10 cellular contexts compared by ENCODE assay signal in genomic region chr6:73728548-73729205, GRCh38. TPM values are rescaled to one million over a fixed set of nuclear protein-coding genes. Genes with fewer than 3 reads are reported as not detected.
A peak's percentile ranks its signal among the peaks of the same experiment; 100 is the strongest.
DNase-seq lines count a peak whose midpoint lies in the region; ATAC-seq and TF ChIP-seq lines count a peak whose summit lies in the region.
"Had no signal": no experiment of that assay in that cellular context is flagged by ENCODE, and none has a peak within 500 bp of the region (broad histone marks: within the 10 kb centered on the region; RNA-seq: fewer than 3 reads in every experiment).

No MANE protein-coding gene starts in this region.

- H3K14ac ChIP-seq in IMR-90 (replicated peaks; ENCODE audit: low read depth, low read length): 0 out of 2 replicates have a peak overlapping the region, but pooled peaks have one; percentile 4

- H2BK20ac ChIP-seq in IMR-90 (ENCODE audit: low read depth, low read length): no peak overlapping the region

- WGBS in IMR-90 (ENCODE audit: extremely low coverage in 2 of 2, insufficient read length in 1 of 2), 2 experiments: no CpG with 5 or more reads among the region's 4 CpGs

- H3K4me2 ChIP-seq in IMR-90 (ENCODE audit: low read depth, low read length): no peak overlapping the region

- no peak for TF ChIP-seq RAD21 in IMR-90 (IDR thresholded peaks at IDR 0.05; ENCODE audit: low read length)

- ATAC-seq in GM18909 (IDR thresholded peaks at IDR 0.05; ENCODE audit: poor library complexity, unreplicated experiment): peak; percentile 57
- peak; percentile 60 for ATAC-seq in GM21825 (IDR thresholded peaks at IDR 0.05; ENCODE audit: unreplicated experiment)
- no peak for ATAC-seq in IMR-90 (ENCODE audit: low read depth)

- no peak overlapping the region for H4K91ac ChIP-seq in IMR-90 (ENCODE audit: insufficient read depth, low read depth, low read length)

- no peak overlapping the region for H3K4me3 ChIP-seq in IMR-90 (ENCODE audit: insufficient read depth, low read depth, low read length)
- H3K4me3 ChIP-seq in H7 (ENCODE audit: insufficient read depth, low read depth, low read length): no peak overlapping the region
- H3K4me3 ChIP-seq: colonic mucosa had no signal

- no peak overlapping the region for H2BK5ac ChIP-seq in IMR-90 (ENCODE audit: low read depth, low read length, poor library complexity, severe bottlenecking)

- TF ChIP-seq POLR2A in IMR-90 (IDR thresholded peaks at IDR 0.05; ENCODE audit: low read depth, low read length): no peak

- DNase-seq in IMR-90: no peak
- DNase-seq in myocyte (ENCODE audit: low read depth): peak; percentile 46
- DNase-seq in progenitor cell of endocrine pancreas (ENCODE audit: low spot score, unreplicated experiment): no peak
- no peak for DNase-seq in NCI-H345 (lab: John Stamatoyannopoulos, UW)
- DNase-seq in middle frontal gyrus (ENCODE audit: extremely low spot score, low spot score): no peak
- no peak for DNase-seq in H7
- DNase-seq: colonic mucosa, islet precursor cell had no signal

- H3K56ac ChIP-seq in IMR-90 (ENCODE audit: extremely low read depth, insufficient read depth, low read length): no peak overlapping the region

- H3K9me3 Mint-ChIP-seq in progenitor cell of endocrine pancreas (ENCODE audit: low read depth): no peaks in the 10 kb centered on the region

- no peak overlapping the region for H2BK15ac ChIP-seq in IMR-90 (ENCODE audit: low read depth, low read length)

- H3K9ac ChIP-seq in IMR-90 (ENCODE audit: low read depth, low read length): no peak overlapping the region

- H4K5ac ChIP-seq in IMR-90 (ENCODE audit: low read depth, low read length): no peak overlapping the region

- no peaks in the 10 kb centered on the region for H4K20me1 ChIP-seq in IMR-90 (ENCODE audit: insufficient read depth, low read length)

- H3K9me3 ChIP-seq in IMR-90 (ENCODE audit: control insufficient read depth, insufficient read depth, low read length): no peaks in the 10 kb centered on the region
- H3K9me3 ChIP-seq: colonic mucosa had no signal

- no peak overlapping the region for H2AFZ ChIP-seq in IMR-90 (replicated peaks; ENCODE audit: low read length, poor library complexity)

- H2AK9ac ChIP-seq in IMR-90 (replicated peaks; ENCODE audit: low read depth, low read length, poor library complexity): no peak overlapping the region

- no peak overlapping the region for H4K8ac ChIP-seq in IMR-90 (ENCODE audit: low read depth in 2 of 2, low read length in 2 of 2)

- H3K79me1 ChIP-seq in IMR-90 (ENCODE audit: low read depth in 1 of 2, low read length in 2 of 2): peaks cover 0 to 13% of the 10 kb centered on the region in 2 experiments; a peak in 2 of 4 replicates

- no peak overlapping the region for H2BK120ac ChIP-seq in IMR-90 (ENCODE audit: low read depth, low read length)

- no peak overlapping the region for H2AK5ac ChIP-seq in IMR-90 (ENCODE audit: low read depth, low read length)

- no TSS peak for BruUV-seq in IMR-90 (replicated peaks; lab: Mats Ljungman, UMichigan)

- in situ Hi-C loops in IMR-90 (cut with MboI; ENCODE audit: low sequenced_read_pairs): no loop called here

- TF ChIP-seq CTCF in IMR-90 (conservative IDR thresholded peaks at IDR 0.05; ENCODE audit: low read depth, low read length) (no peak), progenitor cell of endocrine pancreas (IDR thresholded peaks at IDR 0.05; ENCODE audit: unreplicated experiment) (no peak)

- intact Hi-C loops in IMR-90 (cut with micrococcal nuclease): no loop called here

- no peak overlapping the region for H3K4ac ChIP-seq in IMR-90 (ENCODE audit: low read depth, low read length)

- no peaks in the 10 kb centered on the region for H3K27me3 Mint-ChIP-seq in progenitor cell of endocrine pancreas

- H3K36me3 ChIP-seq in IMR-90 (ENCODE audit: control insufficient read depth, insufficient read depth, low read length): no peaks in the 10 kb centered on the region; the same call in 1 of the 2 replicates
- no peaks in the 10 kb centered on the region for H3K36me3 ChIP-seq in H7 (replicated peaks; ENCODE audit: control insufficient read depth, insufficient read depth, low read length)
- H3K36me3 ChIP-seq: colonic mucosa had no signal

- H3K27ac ChIP-seq in IMR-90 (ENCODE audit: insufficient read depth, low read length): no peak overlapping the region
- H3K27ac ChIP-seq: colonic mucosa had no signal

- H3K18ac ChIP-seq in IMR-90 (ENCODE audit: low read depth, low read length): no peak overlapping the region

- H3K4me1 Mint-ChIP-seq in progenitor cell of endocrine pancreas (ENCODE audit: low read depth): no peaks in the 10 kb centered on the region

- H3K36me3 Mint-ChIP-seq in progenitor cell of endocrine pancreas (ENCODE audit: insufficient read depth): no peaks in the 10 kb centered on the region

- CTCF ChIA-PET in IMR-90 (lab: Yijun Ruan, JAX): no interaction called here

- no peaks in the 10 kb centered on the region for H3K4me1 ChIP-seq in IMR-90 (ENCODE audit: control insufficient read depth, insufficient read depth, low read length)
- H3K4me1 ChIP-seq: colonic mucosa had no signal

- H3K9me1 ChIP-seq in IMR-90 (ENCODE audit: insufficient read depth, low read length): peaks cover 4% of the 10 kb centered on the region

- H3K4me3 Mint-ChIP-seq in progenitor cell of endocrine pancreas (ENCODE audit: low read depth): no peak overlapping the region

- dilution Hi-C loops in IMR-90 (cut with HindIII; ENCODE audit: low sequenced_read_pairs, unreplicated experiment): no loop called here

- no peaks in the 10 kb centered on the region for H3K27me3 ChIP-seq in IMR-90 (ENCODE audit: control insufficient read depth, insufficient read depth, low read length)
- H3K27me3 ChIP-seq in H7 (ENCODE audit: control insufficient read depth, insufficient read depth, low read length): no peaks in the 10 kb centered on the region
- H3K27me3 ChIP-seq: colonic mucosa had no signal

- POLR2A ChIA-PET in IMR-90 (lab: Charles Lee; ENCODE audit: unreplicated experiment): no interaction called here

- no peak overlapping the region for H3K27ac Mint-ChIP-seq in progenitor cell of endocrine pancreas

- H3K23ac ChIP-seq in IMR-90 (ENCODE audit: low read depth, low read length): no peak overlapping the region

TF ChIP-seq in IMR-90, 13 proteins besides CTCF, POLR2A, EP300 and RAD21:
- TF ChIP-seq CHD1 (IDR thresholded peaks at IDR 0.05; ENCODE audit: low read depth, low read length): no peak
- no peak for TF ChIP-seq ELK1 (IDR thresholded peaks at IDR 0.05; ENCODE audit: borderline replicate concordance, low read depth, low read length)
- no peak for TF ChIP-seq NFE2L2 (IDR thresholded peaks at IDR 0.05; ENCODE audit: low read depth, low read length)
- no peak for TF ChIP-seq FOS (IDR thresholded peaks at IDR 0.05; ENCODE audit: low read depth, low read length)
- no peak for TF ChIP-seq RFX5 (IDR thresholded peaks at IDR 0.05; ENCODE audit: low read depth, low read length)
- TF ChIP-seq MXI1 (IDR thresholded peaks at IDR 0.05; ENCODE audit: borderline replicate concordance, low read depth, low read length): no peak
- no peak for TF ChIP-seq SMC3 (IDR thresholded peaks at IDR 0.05; ENCODE audit: low read depth, low read length)
- TF ChIP-seq RCOR1 (IDR thresholded peaks at IDR 0.05; ENCODE audit: insufficient replicate concordance, low read length): no peak
- TF ChIP-seq CEBPB (IDR thresholded peaks at IDR 0.05; ENCODE audit: low read depth, low read length): no peak
- TF ChIP-seq BHLHE40 (IDR thresholded peaks at IDR 0.05; ENCODE audit: low read depth, low read length): no peak
- TF ChIP-seq MAFK (IDR thresholded peaks at IDR 0.05; ENCODE audit: low read depth, low read length): no peak
- no peak for TF ChIP-seq USF2 (IDR thresholded peaks at IDR 0.05; ENCODE audit: low read depth, low read length)
- no peak for TF ChIP-seq MAZ (IDR thresholded peaks at IDR 0.05; ENCODE audit: borderline replicate concordance, low read depth, low read length)
TF ChIP-seq in IMR-90: peak in this region for 0.

RNA-seq across cellular contexts. Expression of gene CD109, which starts 32.7 kb away (rescaled TPM):
- total RNA-seq in IMR-90 (2012; rRNA removed) (5.0 and 7.2 TPM in 2 replicates), myocyte (32.3 and 49.0 TPM in 2 replicates), progenitor cell of endocrine pancreas (0.24 and 0.27 TPM in 2 replicates)
- polyA plus RNA-seq in IMR-90 (2012; rRNA removed): 2.6 and 3.6 TPM in 2 replicates
- 0.88 and 1.2 TPM in 2 replicates for polyA plus RNA-seq in IMR-90 (2012; cell fraction: cytosol; rRNA removed)
- 0.77 and 3.6 TPM in 2 replicates for polyA plus RNA-seq in IMR-90 (2012; cell fraction: nucleus; rRNA removed; ENCODE audit: low replicate concordance)
- 6.5 TPM for polyA plus RNA-seq in myocyte (2012)
- total RNA-seq in H7 (2014; rRNA removed; shearing (Covaris generic)): 1.3 and 1.4 TPM in 2 replicates
